1 cellular context compared by ENCODE assay signal in the genomic region with DNA sequence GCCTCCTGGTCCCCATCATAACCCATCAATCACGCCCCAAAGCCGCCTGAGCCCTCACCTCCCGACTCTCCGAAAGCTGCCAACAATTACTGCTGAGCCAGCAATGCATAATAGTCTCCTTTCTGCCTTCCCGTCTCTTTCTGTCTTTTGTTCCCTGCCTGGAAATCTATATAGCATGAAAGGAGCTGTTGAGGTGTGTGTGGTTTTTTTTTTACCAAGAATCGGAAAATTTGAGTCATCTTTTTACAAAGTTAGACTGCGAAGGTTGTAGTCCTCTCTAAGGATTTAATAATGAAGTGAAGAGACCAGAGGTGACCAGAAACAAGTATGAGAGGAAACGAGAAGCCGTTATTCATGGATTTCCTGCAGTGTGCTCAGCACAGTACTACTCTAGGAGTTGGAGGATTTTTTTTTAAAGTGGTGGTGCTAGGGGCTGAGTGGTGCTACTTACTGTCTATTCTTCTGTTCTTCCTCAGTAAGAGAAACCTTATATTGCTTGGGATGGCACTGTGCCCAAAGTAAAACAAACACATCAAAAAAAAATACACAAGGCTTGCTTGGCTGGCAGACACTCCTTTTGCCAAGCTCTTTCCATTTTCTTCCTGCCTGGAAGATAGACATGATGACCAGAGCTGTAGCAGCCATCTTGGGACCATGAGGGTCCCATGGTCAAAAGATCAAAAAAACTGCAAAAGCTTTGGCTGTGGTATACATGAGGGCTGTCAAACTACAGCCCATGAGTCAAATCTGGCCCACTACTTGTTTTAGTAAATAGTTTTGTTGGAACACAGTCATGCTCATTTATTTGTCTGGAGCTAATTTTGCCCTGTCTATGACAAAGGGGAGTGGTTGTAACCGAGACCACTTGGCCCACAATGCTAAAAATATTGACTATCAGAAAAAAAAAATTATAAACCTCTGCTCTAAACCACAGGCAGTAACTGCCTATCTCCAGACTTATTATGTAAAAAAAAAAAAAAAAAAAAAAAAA.
TF ChIP-seq lines count a peak whose summit lies in the region.

No MANE protein-coding gene starts in this region.

TF ChIP-seq in GM12878, 131 proteins besides CTCF, POLR2A, EP300 and RAD21:
- 0 out of 2 replicates have a peak, but pooled peaks have one; percentile 5 for TF ChIP-seq ZNF384 (IDR thresholded peaks at IDR 0.05; ENCODE audit: borderline replicate concordance, low read depth, low read length)
- TF ChIP-seq, protein P1, sequence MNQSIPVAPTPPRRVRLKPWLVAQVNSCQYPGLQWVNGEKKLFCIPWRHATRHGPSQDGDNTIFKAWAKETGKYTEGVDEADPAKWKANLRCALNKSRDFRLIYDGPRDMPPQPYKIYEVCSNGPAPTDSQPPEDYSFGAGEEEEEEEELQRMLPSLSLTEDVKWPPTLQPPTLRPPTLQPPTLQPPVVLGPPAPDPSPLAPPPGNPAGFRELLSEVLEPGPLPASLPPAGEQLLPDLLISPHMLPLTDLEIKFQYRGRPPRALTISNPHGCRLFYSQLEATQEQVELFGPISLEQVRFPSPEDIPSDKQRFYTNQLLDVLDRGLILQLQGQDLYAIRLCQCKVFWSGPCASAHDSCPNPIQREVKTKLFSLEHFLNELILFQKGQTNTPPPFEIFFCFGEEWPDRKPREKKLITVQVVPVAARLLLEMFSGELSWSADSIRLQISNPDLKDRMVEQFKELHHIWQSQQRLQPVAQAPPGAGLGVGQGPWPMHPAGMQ (IDR thresholded peaks at IDR 0.05; ENCODE audit: borderline replicate concordance): no peak
- no peak for TF ChIP-seq EED (IDR thresholded peaks at IDR 0.05; ENCODE audit: low read depth)
- TF ChIP-seq ATF7 (IDR thresholded peaks at IDR 0.05; ENCODE audit: low read depth): 0 out of 2 replicates have a peak, but pooled peaks have one; percentile 10
- TF ChIP-seq RUNX3 (IDR thresholded peaks at IDR 0.05; ENCODE audit: low read length): peak; percentile 83
- TF ChIP-seq MEF2A (IDR thresholded peaks at IDR 0.05; ENCODE audit: insufficient read depth, low read depth, low read length): 0 out of 2 replicates have a peak, but pooled peaks have one; percentile 31
